39 cellular contexts compared by ENCODE assay signal in genomic region chr1:18811733-18812132, GRCh38. TPM values are rescaled to one million over a fixed set of nuclear protein-coding genes. Genes with fewer than 3 reads are reported as not detected.
"Had no signal": no experiment of that assay in that cellular context is flagged by ENCODE, and none has a peak within 500 bp of the region (broad histone marks: within the 10 kb centered on the region; RNA-seq: fewer than 3 reads in every experiment).

No MANE protein-coding gene starts in this region.

- H3K27ac ChIP-seq: ascending aorta, brain microvascular endothelial cell, breast epithelium, VCaP had no signal

- DNase-seq: activated B cell treated with CpG ODN at 0.5 μM for 24 hours; activated CD4-positive, alpha-beta memory T cell treated with anti-CD3 and anti-CD28 coated beads for 36 hours; activated CD4-positive, alpha-beta T cell treated with anti-CD3 and anti-CD28 coated beads for 4 hours; activated CD4-positive, alpha-beta T cell treated with anti-CD3 and anti-CD28 coated beads, Interleukin-2, amount 10 ng/mL, durations not matched to agents 24 days and 14 days; activated CD4-positive, alpha-beta T cell treated with anti-CD3 and anti-CD28 coated beads, Interleukin-2, amount 50 U/mL, for 1 hour; activated CD4-positive, alpha-beta T cell treated with anti-CD3 and anti-CD28 coated beads, Interleukin-2, amount 50 U/mL, for 4 hours; activated CD4-positive, CD25-positive, alpha-beta regulatory T cell treated with anti-CD3 and anti-CD28 coated beads, Interleukin-2, amount 50 U/mL, for 72 hours; activated CD8-positive, alpha-beta memory T cell treated with anti-CD3 and anti-CD28 coated beads, Interleukin-2, amount 50 U/mL, for 4 hours; activated CD8-positive, alpha-beta T cell treated with anti-CD3 and anti-CD28 coated beads for 36 hours; activated gamma-delta T cell; activated naive CD4-positive, alpha-beta T cell treated with anti-CD3 and anti-CD28 coated beads, Interleukin-2, amount 10 ng/mL, durations not matched to agents 7 days and 5 days; activated naive CD4-positive, alpha-beta T cell treated with Interleukin-2 at 50 U/mL for 16 hours; activated naive CD8-positive, alpha-beta T cell treated with anti-CD3 and anti-CD28 coated beads, Interleukin-2, amount 10 ng/mL, durations not matched to agents 7 days and 5 days; activated naive CD8-positive, alpha-beta T cell treated with anti-CD3 and anti-CD28 coated beads, Interleukin-2, amount 50 U/mL, for 24 hours; activated T-cell treated with anti-CD3 and anti-CD28 coated beads for 4 hours; activated T-cell treated with anti-CD3 and anti-CD28 coated beads, Interleukin-2, amount 50 U/mL, for 1 hour; activated T-cell treated with anti-CD3 and anti-CD28 coated beads, Interleukin-2, amount 50 U/mL, for 4 hours; activated T-cell treated with anti-CD3 and anti-CD28 coated beads, Interleukin-2, amount 50 U/mL, for 72 hours; amygdala; anterior cingulate cortex; brain microvascular endothelial cell; central memory CD4-positive, alpha-beta T cell; T-helper 1 cell; T-helper 2 cell; T-helper 9 cell had no signal

- H3K4me1 Mint-ChIP-seq: activated B cell treated with CpG ODN at 0.5 μM for 24 hours; activated CD4-positive, alpha-beta T cell treated with anti-CD3 and anti-CD28 coated beads, Interleukin-2, amount 10 ng/mL, durations not matched to agents 24 days and 14 days; activated naive CD4-positive, alpha-beta T cell treated with anti-CD3 and anti-CD28 coated beads, Interleukin-2, amount 10 ng/mL, durations not matched to agents 7 days and 5 days; activated naive CD4-positive, alpha-beta T cell treated with anti-CD3 and anti-CD28 coated beads, Interleukin-2, amount 50 U/mL, for 24 hours; activated naive CD8-positive, alpha-beta T cell treated with anti-CD3 and anti-CD28 coated beads, Interleukin-2, amount 10 ng/mL, durations not matched to agents 7 days and 5 days; activated naive CD8-positive, alpha-beta T cell treated with anti-CD3 and anti-CD28 coated beads, Interleukin-2, amount 50 U/mL, for 24 hours; activated T-helper 17 cell treated with anti-CD3 and anti-CD28 coated beads, Interleukin-2, amount 50 U/mL, for 72 hours had no signal

- H3K4me3 Mint-ChIP-seq: activated B cell treated with CpG ODN at 0.5 μM for 24 hours; activated CD4-positive, alpha-beta memory T cell treated with anti-CD3 and anti-CD28 coated beads for 36 hours; activated CD4-positive, alpha-beta T cell treated with anti-CD3 and anti-CD28 coated beads, Interleukin-2, amount 10 ng/mL, durations not matched to agents 24 days and 14 days; activated CD8-positive, alpha-beta T cell treated with anti-CD3 and anti-CD28 coated beads for 36 hours; activated naive CD4-positive, alpha-beta T cell treated with anti-CD3 and anti-CD28 coated beads, Interleukin-2, amount 10 ng/mL, durations not matched to agents 7 days and 5 days; activated naive CD4-positive, alpha-beta T cell treated with anti-CD3 and anti-CD28 coated beads, Interleukin-2, amount 50 U/mL, for 24 hours; activated naive CD8-positive, alpha-beta T cell; activated naive CD8-positive, alpha-beta T cell treated with anti-CD3 and anti-CD28 coated beads, Interleukin-2, amount 10 ng/mL, durations not matched to agents 7 days and 5 days; activated naive CD8-positive, alpha-beta T cell treated with anti-CD3 and anti-CD28 coated beads, Interleukin-2, amount 50 U/mL, for 24 hours; activated T-cell treated with anti-CD3 and anti-CD28 coated beads, Interleukin-2, amount 50 U/mL, for 4 hours; activated T-cell treated with anti-CD3 and anti-CD28 coated beads, Interleukin-2, amount 50 U/mL, for 72 hours; activated T-helper 1 cell treated with anti-CD3 and anti-CD28 coated beads, Interleukin-12 subunit alpha, Interleukin-12 subunit beta, Interleukin-2, Interleukin-4 antibody, amounts not matched to agents 30 ng/mL and 10 ng/mL and 1 ng/mL, durations not matched to agents 14 hours and 24 hours and 36 hours; activated T-helper 17 cell treated with anti-CD3 and anti-CD28 coated beads, Interleukin-2, amount 50 U/mL, for 72 hours; T-helper 1 cell treated with Interleukin-12 subunit alpha and Interleukin-12 subunit beta and Interleukin-4 antibody, amounts not matched to agents 30 μg/mL and 1 μg/mL, for 36 hours; T-helper 2 cell treated with Interferon-gamma antibody and Interleukin-4, amounts not matched to agents 5 μg/mL and 100 μg/mL, for 36 hours had no signal

- FAIRE-seq: TTC549 had no signal

- H3K27me3 ChIP-seq: ascending aorta, brain microvascular endothelial cell had no signal

- H3K36me3 ChIP-seq: ascending aorta, brain microvascular endothelial cell, breast epithelium had no signal

- H3K9me3 Mint-ChIP-seq: activated B cell treated with CpG ODN at 0.5 μM for 24 hours; activated CD4-positive, alpha-beta memory T cell treated with anti-CD3 and anti-CD28 coated beads for 36 hours; activated CD4-positive, alpha-beta T cell treated with anti-CD3 and anti-CD28 coated beads, Interleukin-2, amount 10 ng/mL, durations not matched to agents 24 days and 14 days; activated CD8-positive, alpha-beta T cell treated with anti-CD3 and anti-CD28 coated beads for 36 hours; activated naive CD4-positive, alpha-beta T cell treated with anti-CD3 and anti-CD28 coated beads, Interleukin-2, amount 10 ng/mL, durations not matched to agents 7 days and 5 days; activated naive CD4-positive, alpha-beta T cell treated with anti-CD3 and anti-CD28 coated beads, Interleukin-2, amount 50 U/mL, for 24 hours; activated naive CD8-positive, alpha-beta T cell treated with anti-CD3 and anti-CD28 coated beads, Interleukin-2, amount 10 ng/mL, durations not matched to agents 7 days and 5 days; activated naive CD8-positive, alpha-beta T cell treated with anti-CD3 and anti-CD28 coated beads, Interleukin-2, amount 50 U/mL, for 24 hours; activated T-cell treated with anti-CD3 and anti-CD28 coated beads, Interleukin-2, amount 50 U/mL, for 4 hours; activated T-cell treated with anti-CD3 and anti-CD28 coated beads, Interleukin-2, amount 50 U/mL, for 72 hours; activated T-helper 1 cell treated with anti-CD3 and anti-CD28 coated beads, Interleukin-12 subunit alpha, Interleukin-12 subunit beta, Interleukin-2, Interleukin-4 antibody, amounts not matched to agents 30 ng/mL and 10 ng/mL and 1 ng/mL, durations not matched to agents 14 hours and 24 hours and 36 hours; activated T-helper 17 cell treated with anti-CD3 and anti-CD28 coated beads, Interleukin-2, amount 50 U/mL, for 72 hours; T-helper 1 cell treated with Interleukin-12 subunit alpha and Interleukin-12 subunit beta and Interleukin-4 antibody, amounts not matched to agents 30 μg/mL and 1 μg/mL, for 36 hours; T-helper 2 cell treated with Interferon-gamma antibody and Interleukin-4, amounts not matched to agents 5 μg/mL and 100 μg/mL, for 36 hours had no signal

- H3K4me3 ChIP-seq: ascending aorta, breast epithelium had no signal

- H3K36me3 Mint-ChIP-seq: activated CD4-positive, alpha-beta memory T cell treated with anti-CD3 and anti-CD28 coated beads for 36 hours; activated naive CD4-positive, alpha-beta T cell treated with anti-CD3 and anti-CD28 coated beads, Interleukin-2, amount 10 ng/mL, durations not matched to agents 7 days and 5 days; activated naive CD4-positive, alpha-beta T cell treated with anti-CD3 and anti-CD28 coated beads, Interleukin-2, amount 50 U/mL, for 24 hours; activated naive CD8-positive, alpha-beta T cell; activated naive CD8-positive, alpha-beta T cell treated with anti-CD3 and anti-CD28 coated beads, Interleukin-2, amount 10 ng/mL, durations not matched to agents 7 days and 5 days had no signal

- H3K9me3 ChIP-seq: ascending aorta, breast epithelium had no signal

- H3K27ac Mint-ChIP-seq: activated B cell treated with CpG ODN at 0.5 μM for 24 hours; activated CD4-positive, alpha-beta memory T cell treated with anti-CD3 and anti-CD28 coated beads for 36 hours; activated CD4-positive, alpha-beta T cell treated with anti-CD3 and anti-CD28 coated beads, Interleukin-2, amount 10 ng/mL, durations not matched to agents 24 days and 14 days; activated CD8-positive, alpha-beta T cell treated with anti-CD3 and anti-CD28 coated beads for 36 hours; activated naive CD4-positive, alpha-beta T cell treated with anti-CD3 and anti-CD28 coated beads, Interleukin-2, amount 10 ng/mL, durations not matched to agents 7 days and 5 days; activated naive CD4-positive, alpha-beta T cell treated with anti-CD3 and anti-CD28 coated beads, Interleukin-2, amount 50 U/mL, for 24 hours; activated naive CD8-positive, alpha-beta T cell; activated naive CD8-positive, alpha-beta T cell treated with anti-CD3 and anti-CD28 coated beads, Interleukin-2, amount 10 ng/mL, durations not matched to agents 7 days and 5 days; activated naive CD8-positive, alpha-beta T cell treated with anti-CD3 and anti-CD28 coated beads, Interleukin-2, amount 50 U/mL, for 24 hours; activated T-cell treated with anti-CD3 and anti-CD28 coated beads, Interleukin-2, amount 50 U/mL, for 72 hours; activated T-helper 1 cell treated with anti-CD3 and anti-CD28 coated beads, Interleukin-12 subunit alpha, Interleukin-12 subunit beta, Interleukin-2, Interleukin-4 antibody, amounts not matched to agents 30 ng/mL and 10 ng/mL and 1 ng/mL, durations not matched to agents 14 hours and 24 hours and 36 hours; activated T-helper 17 cell treated with anti-CD3 and anti-CD28 coated beads, Interleukin-2, amount 50 U/mL, for 72 hours; T-helper 1 cell treated with Interleukin-12 subunit alpha and Interleukin-12 subunit beta and Interleukin-4 antibody, amounts not matched to agents 30 μg/mL and 1 μg/mL, for 36 hours; T-helper 2 cell treated with Interferon-gamma antibody and Interleukin-4, amounts not matched to agents 5 μg/mL and 100 μg/mL, for 36 hours had no signal

- ATAC-seq: activated CD8-positive, alpha-beta T cell treated with anti-CD3 and anti-CD28 coated beads for 36 hours; activated naive CD8-positive, alpha-beta T cell treated with anti-CD3 and anti-CD28 coated beads, Interleukin-2, amount 50 U/mL, for 24 hours; activated T-cell treated with anti-CD3 and anti-CD28 coated beads, Interleukin-2, amount 50 U/mL, for 4 hours; activated T-cell treated with anti-CD3 and anti-CD28 coated beads, Interleukin-2, amount 50 U/mL, for 72 hours; activated T-helper 17 cell treated with anti-CD3 and anti-CD28 coated beads, Interleukin-2, amount 50 U/mL, for 72 hours had no signal

- H3K4me1 ChIP-seq: ascending aorta, breast epithelium had no signal

RNA-seq across cellular contexts. Expression of gene TAS1R2, which starts 47.7 kb away (rescaled TPM):
- total RNA-seq: activated B cell treated with CpG ODN at 0.5 μM for 24 hours; activated CD4-positive, alpha-beta memory T cell treated with anti-CD3 and anti-CD28 coated beads for 36 hours; activated CD4-positive, alpha-beta T cell treated with anti-CD3 and anti-CD28 coated beads, Interleukin-2, amount 10 ng/mL, durations not matched to agents 24 days and 14 days; activated CD8-positive, alpha-beta memory T cell treated with anti-CD3 and anti-CD28 coated beads for 36 hours; activated CD8-positive, alpha-beta T cell treated with anti-CD3 and anti-CD28 coated beads for 36 hours; activated naive CD8-positive, alpha-beta T cell treated with anti-CD3 and anti-CD28 coated beads, Interleukin-2, amount 10 ng/mL, durations not matched to agents 7 days and 5 days; activated T-cell treated with anti-CD3 and anti-CD28 coated beads, Interleukin-2, amount 50 U/mL, for 4 hours; activated T-cell treated with anti-CD3 and anti-CD28 coated beads, Interleukin-2, amount 50 U/mL, for 72 hours; activated T-helper 1 cell treated with anti-CD3 and anti-CD28 coated beads, Interleukin-12 subunit alpha, Interleukin-12 subunit beta, Interleukin-2, Interleukin-4 antibody, amounts not matched to agents 30 ng/mL and 10 ng/mL and 1 ng/mL, durations not matched to agents 14 hours and 24 hours and 36 hours; activated T-helper 17 cell treated with anti-CD3 and anti-CD28 coated beads, Interleukin-2, amount 50 U/mL, for 72 hours; ascending aorta; breast epithelium; cardiac septum; cerebellum had no signal
- polyA plus RNA-seq: adipose tissue had no signal
